1 cellular context compared by ENCODE assay signal in the genomic region with DNA sequence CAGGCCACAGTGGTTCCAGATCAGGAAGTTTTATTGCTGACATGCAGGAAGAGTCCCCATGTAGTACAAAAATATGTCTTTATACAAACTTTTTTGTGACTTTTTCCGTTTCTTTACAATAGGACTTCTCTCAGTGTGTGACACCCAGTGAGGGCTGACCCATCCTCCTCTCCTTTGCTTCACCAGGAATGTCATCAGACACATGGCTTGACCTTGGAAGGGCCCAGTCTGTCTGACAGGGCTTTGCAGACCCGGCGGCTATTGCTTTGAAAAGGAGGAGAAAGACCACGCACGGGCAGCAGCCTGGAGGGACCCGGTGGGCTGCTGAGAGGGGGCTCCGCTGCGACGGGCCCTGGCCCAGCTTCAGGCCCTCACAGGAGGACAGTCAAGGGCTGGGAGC.
TF ChIP-seq lines count a peak whose summit lies in the region.

No MANE protein-coding gene starts in this region.

TF ChIP-seq in endothelial cell of umbilical vein, 7 proteins besides CTCF, POLR2A, EP300 and RAD21:
- no peak for TF ChIP-seq GATA2 (IDR thresholded peaks at IDR 0.05; ENCODE audit: insufficient read depth, insufficient read length, low read depth, low read length)
- no peak for TF ChIP-seq FOS (IDR thresholded peaks at IDR 0.05; ENCODE audit: borderline replicate concordance, insufficient read depth, low read length)
- TF ChIP-seq, protein P1, sequence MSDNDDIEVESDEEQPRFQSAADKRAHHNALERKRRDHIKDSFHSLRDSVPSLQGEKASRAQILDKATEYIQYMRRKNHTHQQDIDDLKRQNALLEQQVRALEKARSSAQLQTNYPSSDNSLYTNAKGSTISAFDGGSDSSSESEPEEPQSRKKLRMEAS (IDR thresholded peaks at IDR 0.05; ENCODE audit: insufficient read depth, insufficient read length) = no peak
- TF ChIP-seq MYC (IDR thresholded peaks at IDR 0.05; ENCODE audit: low read depth, low read length) = no peak
- no peak for TF ChIP-seq POLR2AphosphoS5 (IDR thresholded peaks at IDR 0.05; ENCODE audit: insufficient read depth, low read depth, low read length)
- no peak for TF ChIP-seq JUN (IDR thresholded peaks at IDR 0.05; ENCODE audit: borderline replicate concordance, insufficient read depth, insufficient read length, low read depth)
- no peak for TF ChIP-seq EZH2 (IDR thresholded peaks at IDR 0.05; ENCODE audit: borderline replicate concordance, low read depth, low read length, severe bottlenecking)
TF ChIP-seq in endothelial cell of umbilical vein: peak in this region for 0.
